Comparison of ENCODE assay signal across 1 cellular context in the genomic region with DNA sequence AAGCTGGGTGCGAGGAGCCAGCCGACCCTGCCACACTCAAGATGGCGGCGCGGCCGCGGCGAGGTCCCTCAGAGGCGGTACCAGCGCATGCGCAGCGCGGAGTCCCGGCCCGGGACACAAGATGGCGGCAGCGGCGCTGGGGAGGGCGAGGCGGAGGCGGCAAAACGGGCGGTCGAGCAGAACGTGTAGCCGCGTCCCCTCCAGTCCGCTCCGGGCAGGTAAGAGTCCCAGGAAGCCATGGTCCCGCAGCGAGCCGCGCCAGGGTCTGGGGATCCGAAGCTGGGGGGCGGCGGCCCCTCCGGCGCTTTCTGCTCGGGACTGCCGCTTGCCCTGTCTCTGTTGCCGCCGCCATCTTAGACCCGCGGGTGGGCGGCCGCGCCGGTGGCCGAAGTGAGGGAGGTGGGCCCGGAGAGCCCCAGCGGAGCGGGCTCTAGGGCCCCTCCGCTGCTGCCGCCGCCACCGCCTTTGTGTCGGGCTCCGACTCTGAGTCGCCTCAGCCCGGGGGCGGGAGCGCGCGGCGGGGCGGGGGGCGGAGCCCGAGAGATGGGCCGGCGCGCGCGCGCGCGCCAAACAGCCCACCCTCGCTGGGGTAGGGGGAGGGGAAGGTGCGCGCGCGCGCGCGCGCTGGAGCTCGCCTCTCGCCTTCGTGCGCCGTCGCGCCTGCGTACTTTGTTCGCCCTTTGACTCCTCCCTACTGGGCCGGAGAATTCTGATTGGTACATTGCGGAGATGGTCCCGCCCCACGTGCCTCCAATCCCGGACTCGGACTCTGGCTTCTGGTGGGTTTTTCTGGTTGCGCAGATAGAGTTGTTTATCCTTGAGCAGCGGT.
A peak's percentile ranks its signal among the peaks of the same experiment; 100 is the strongest.
TF ChIP-seq lines count a peak whose summit lies in the region.

Gene PCIF1, plus strand, starts transcription at position 97 of the 829 bp plus-strand sequence. CDS start 4,317 bp downstream, outside the sequence.

TF ChIP-seq in HEK293, 187 proteins besides CTCF, POLR2A, EP300 and RAD21 (continued from another document and continues in another):
- no peak for TF ChIP-seq ZNF398 (tag by site-specific recombination; IDR thresholded peaks at IDR 0.05)
- TF ChIP-seq GLI4 (tag by site-specific recombination; IDR thresholded peaks at IDR 0.05), result peak; percentile 65; the same call in 1 of the 2 replicates
- 0 out of 2 replicates have a peak, but pooled peaks have one; percentile 8 for TF ChIP-seq ZBTB21 (tag by site-specific recombination; IDR thresholded peaks at IDR 0.05)
- no peak for TF ChIP-seq ZNF18 (tag by site-specific recombination; IDR thresholded peaks at IDR 0.05)
- TF ChIP-seq, protein P1, sequence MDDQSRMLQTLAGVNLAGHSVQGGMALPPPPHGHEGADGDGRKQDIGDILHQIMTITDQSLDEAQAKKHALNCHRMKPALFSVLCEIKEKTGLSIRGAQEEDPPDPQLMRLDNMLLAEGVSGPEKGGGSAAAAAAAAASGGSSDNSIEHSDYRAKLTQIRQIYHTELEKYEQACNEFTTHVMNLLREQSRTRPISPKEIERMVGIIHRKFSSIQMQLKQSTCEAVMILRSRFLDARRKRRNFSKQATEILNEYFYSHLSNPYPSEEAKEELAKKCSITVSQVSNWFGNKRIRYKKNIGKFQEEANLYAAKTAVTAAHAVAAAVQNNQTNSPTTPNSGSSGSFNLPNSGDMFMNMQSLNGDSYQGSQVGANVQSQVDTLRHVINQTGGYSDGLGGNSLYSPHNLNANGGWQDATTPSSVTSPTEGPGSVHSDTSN (CRISPR knock-in tag; IDR thresholded peaks at IDR 0.05), result peak; percentile 39; the same call in 1 of the 2 replicates
- TF ChIP-seq BCL6B (tag by site-specific recombination; IDR thresholded peaks at IDR 0.05), result no peak
- TF ChIP-seq SP2 (tag by site-specific recombination; IDR thresholded peaks at IDR 0.05), result peak; percentile 82
- TF ChIP-seq ZBTB48 (tag by site-specific recombination; IDR thresholded peaks at IDR 0.05), result peak; percentile 63; the same call in 1 of the 2 replicates
- TF ChIP-seq ZNF175 (tag by site-specific recombination; IDR thresholded peaks at IDR 0.05), result no peak
- TF ChIP-seq ZNF202 (tag by site-specific recombination; IDR thresholded peaks at IDR 0.05; ENCODE audit: borderline replicate concordance), result no peak
- TF ChIP-seq ZNF174 (tag by site-specific recombination; IDR thresholded peaks at IDR 0.05), result no peak
- no peak for TF ChIP-seq BCL11B (tag by site-specific recombination; IDR thresholded peaks at IDR 0.05; ENCODE audit: low read depth)
- TF ChIP-seq ZNF677 (tag by site-specific recombination; IDR thresholded peaks at IDR 0.05), result no peak
- TF ChIP-seq TSHZ1 (tag by site-specific recombination; IDR thresholded peaks at IDR 0.05; ENCODE audit: borderline replicate concordance), result no peak
- no peak for TF ChIP-seq ZNF155 (tag by site-specific recombination; IDR thresholded peaks at IDR 0.05)
- no peak for TF ChIP-seq ZNF433 (tag by site-specific recombination; IDR thresholded peaks at IDR 0.05; ENCODE audit: low read depth)
- no peak for TF ChIP-seq MEIS1 (CRISPR knock-in tag; IDR thresholded peaks at IDR 0.05; ENCODE audit: borderline replicate concordance)
- no peak for TF ChIP-seq BCL11A (tag by site-specific recombination; IDR thresholded peaks at IDR 0.05; ENCODE audit: low read depth)
- TF ChIP-seq ZNF2 (tag by site-specific recombination; IDR thresholded peaks at IDR 0.05), result peak; percentile 80
- TF ChIP-seq HOXC10 (CRISPR knock-in tag; IDR thresholded peaks at IDR 0.05), result no peak
- TF ChIP-seq WT1 (tag by site-specific recombination; IDR thresholded peaks at IDR 0.05), result peak; percentile 59
- no peak for TF ChIP-seq ZNF830 (tag by site-specific recombination; IDR thresholded peaks at IDR 0.05; ENCODE audit: low read depth)
- no peak for TF ChIP-seq ZNF548 (tag by site-specific recombination; IDR thresholded peaks at IDR 0.05)
- TF ChIP-seq ZNF423 (tag by site-specific recombination; IDR thresholded peaks at IDR 0.05), result no peak
- TF ChIP-seq ZNF704 (tag by site-specific recombination; IDR thresholded peaks at IDR 0.05), result no peak
- TF ChIP-seq ZSCAN5A (tag by site-specific recombination; IDR thresholded peaks at IDR 0.05), result peak; percentile 92
- 0 out of 2 replicates have a peak, but pooled peaks have one; percentile 11 for TF ChIP-seq ZNF121 (tag by site-specific recombination; IDR thresholded peaks at IDR 0.05)
- no peak for TF ChIP-seq ZNF221 (tag by site-specific recombination; IDR thresholded peaks at IDR 0.05; ENCODE audit: borderline replicate concordance)
- peak; percentile 93 for TF ChIP-seq KLF9 (tag by site-specific recombination; IDR thresholded peaks at IDR 0.05; ENCODE audit: low read depth)
- TF ChIP-seq, protein P2, sequence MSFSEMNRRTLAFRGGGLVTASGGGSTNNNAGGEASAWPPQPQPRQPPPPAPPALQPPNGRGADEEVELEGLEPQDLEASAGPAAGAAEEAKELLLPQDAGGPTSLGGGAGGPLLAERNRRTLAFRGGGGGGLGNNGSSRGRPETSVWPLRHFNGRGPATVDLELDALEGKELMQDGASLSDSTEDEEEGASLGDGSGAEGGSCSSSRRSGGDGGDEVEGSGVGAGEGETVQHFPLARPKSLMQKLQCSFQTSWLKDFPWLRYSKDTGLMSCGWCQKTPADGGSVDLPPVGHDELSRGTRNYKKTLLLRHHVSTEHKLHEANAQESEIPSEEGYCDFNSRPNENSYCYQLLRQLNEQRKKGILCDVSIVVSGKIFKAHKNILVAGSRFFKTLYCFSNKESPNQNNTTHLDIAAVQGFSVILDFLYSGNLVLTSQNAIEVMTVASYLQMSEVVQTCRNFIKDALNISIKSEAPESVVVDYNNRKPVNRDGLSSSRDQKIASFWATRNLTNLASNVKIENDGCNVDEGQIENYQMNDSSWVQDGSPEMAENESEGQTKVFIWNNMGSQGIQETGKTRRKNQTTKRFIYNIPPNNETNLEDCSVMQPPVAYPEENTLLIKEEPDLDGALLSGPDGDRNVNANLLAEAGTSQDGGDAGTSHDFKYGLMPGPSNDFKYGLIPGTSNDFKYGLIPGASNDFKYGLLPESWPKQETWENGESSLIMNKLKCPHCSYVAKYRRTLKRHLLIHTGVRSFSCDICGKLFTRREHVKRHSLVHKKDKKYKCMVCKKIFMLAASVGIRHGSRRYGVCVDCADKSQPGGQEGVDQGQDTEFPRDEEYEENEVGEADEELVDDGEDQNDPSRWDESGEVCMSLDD (tag by site-specific recombination; IDR thresholded peaks at IDR 0.05), result no peak
- no peak for TF ChIP-seq ZNF558 (tag by site-specific recombination; IDR thresholded peaks at IDR 0.05)
- peak; percentile 88 for TF ChIP-seq GLIS2 (tag by site-specific recombination; IDR thresholded peaks at IDR 0.05)
- TF ChIP-seq, protein P3, sequence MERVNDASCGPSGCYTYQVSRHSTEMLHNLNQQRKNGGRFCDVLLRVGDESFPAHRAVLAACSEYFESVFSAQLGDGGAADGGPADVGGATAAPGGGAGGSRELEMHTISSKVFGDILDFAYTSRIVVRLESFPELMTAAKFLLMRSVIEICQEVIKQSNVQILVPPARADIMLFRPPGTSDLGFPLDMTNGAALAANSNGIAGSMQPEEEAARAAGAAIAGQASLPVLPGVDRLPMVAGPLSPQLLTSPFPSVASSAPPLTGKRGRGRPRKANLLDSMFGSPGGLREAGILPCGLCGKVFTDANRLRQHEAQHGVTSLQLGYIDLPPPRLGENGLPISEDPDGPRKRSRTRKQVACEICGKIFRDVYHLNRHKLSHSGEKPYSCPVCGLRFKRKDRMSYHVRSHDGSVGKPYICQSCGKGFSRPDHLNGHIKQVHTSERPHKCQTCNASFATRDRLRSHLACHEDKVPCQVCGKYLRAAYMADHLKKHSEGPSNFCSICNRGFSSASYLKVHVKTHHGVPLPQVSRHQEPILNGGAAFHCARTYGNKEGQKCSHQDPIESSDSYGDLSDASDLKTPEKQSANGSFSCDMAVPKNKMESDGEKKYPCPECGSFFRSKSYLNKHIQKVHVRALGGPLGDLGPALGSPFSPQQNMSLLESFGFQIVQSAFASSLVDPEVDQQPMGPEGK (tag by site-specific recombination; IDR thresholded peaks at IDR 0.05), result peak; percentile 95
- no peak for TF ChIP-seq ZNF623 (tag by site-specific recombination; IDR thresholded peaks at IDR 0.05)
